In genomic region chr1:9181176-9181906, GRCh38 we compare ENCODE assay signal across 8 cellular contexts. TPM values are rescaled to one million over a fixed set of nuclear protein-coding genes. Genes with fewer than 3 reads are reported as not detected.
DNase-seq lines count a peak whose midpoint lies in the region; TF ChIP-seq lines count a peak whose summit lies in the region.

No MANE protein-coding gene starts in this region.

- WGBS in endodermal cell (ENCODE audit: insufficient coverage in 1 of 2, insufficient read length in 1 of 2), 2 experiments, result 17 to 20% methylated on average over 7 to 19 of the region's 19 CpGs

- DNase-seq in AG08396 (ENCODE audit: low spot score) (peak; percentile 80), GM19238 (ENCODE audit: insufficient read length, low spot score) (peak; percentile 84), NCI-H2196 (lab: John Stamatoyannopoulos, UW; ENCODE audit: unreplicated experiment) (peak; percentile 62), endodermal cell (peak; percentile 95), midbrain (lab: John Stamatoyannopoulos, UW) (peak; percentile 57), GOT3 (lab: John Stamatoyannopoulos, UW) (no peak)
- DNase-seq in activated CD8-positive, alpha-beta memory T cell treated with anti-CD3 and anti-CD28 coated beads for 48 hours (ENCODE audit: low read depth in 2 of 3, low spot score in 2 of 3), result peak; percentile 51 to 80 (median 79)
- peak; percentile 62 for DNase-seq in stimulated activated CD8-positive, alpha-beta memory T cell treated with anti-CD3 and anti-CD28 coated beads, Interleukin-4, amount 100 ng/mL, for 24 hours (ENCODE audit: low read depth)

- peaks cover 8% of the 10 kb centered on the region for H3K4me1 Mint-ChIP-seq in endodermal cell

- peaks cover 4% of the 10 kb centered on the region for H3K9me3 Mint-ChIP-seq in endodermal cell

- H3K4me1 ChIP-seq in endodermal cell (ENCODE audit: control insufficient read depth, insufficient read depth, low read length), result no peaks in the 10 kb centered on the region

- H3K27me3 ChIP-seq in endodermal cell (ENCODE audit: control insufficient read depth, insufficient read depth, low read length, poor library complexity, severe bottlenecking), result peaks cover 27% of the 10 kb centered on the region

- H3K9me3 ChIP-seq in endodermal cell (ENCODE audit: control insufficient read depth, low read length), result no peaks in the 10 kb centered on the region

- H3K36me3 ChIP-seq in endodermal cell (ENCODE audit: control insufficient read depth, insufficient read depth, low read length), result peaks cover 13% of the 10 kb centered on the region

- H3K4me3 Mint-ChIP-seq in endodermal cell, result peak overlapping the region; percentile 62

- peaks cover 39% of the 10 kb centered on the region for H3K27me3 Mint-ChIP-seq in endodermal cell (ENCODE audit: insufficient read depth)

- TF ChIP-seq CTCF in endodermal cell (conservative IDR thresholded peaks at IDR 0.05), result peak; percentile 98

- H3K9ac ChIP-seq in endodermal cell (ENCODE audit: extremely low read depth, low read length, poor library complexity, severe bottlenecking), result peak overlapping the region; percentile 62

- peaks cover 3% of the 10 kb centered on the region for H3K36me3 Mint-ChIP-seq in endodermal cell (ENCODE audit: low read depth)

- H3K4me3 ChIP-seq in endodermal cell (ENCODE audit: low read length), result peak overlapping the region; percentile 92

- H3K27ac Mint-ChIP-seq in endodermal cell, result peak overlapping the region; percentile 20

- H3K27ac ChIP-seq in endodermal cell (ENCODE audit: low read depth, low read length), result peak overlapping the region; percentile 51

RNA-seq across cellular contexts. Expression of gene GPR157, which starts 52.4 kb away (rescaled TPM):
- 1 to 10 TPM; 2.3 to 5.0 TPM for total RNA-seq in endodermal cell
- 4.3 TPM for polyA plus RNA-seq in endodermal cell (2013, experiment 1 of 2)
- polyA plus RNA-seq in endodermal cell (2013, experiment 2 of 2), result 1.8 TPM

RNA-seq across cellular contexts. Expression of gene H6PD, which starts 53.2 kb away (rescaled TPM):
- 10 to 100 TPM; 21.5 to 34.4 TPM for total RNA-seq in endodermal cell
- polyA plus RNA-seq in endodermal cell (2013, experiment 1 of 2), result 14.8 TPM
- 14.2 TPM for polyA plus RNA-seq in endodermal cell (2013, experiment 2 of 2)
